In the genomic region with DNA sequence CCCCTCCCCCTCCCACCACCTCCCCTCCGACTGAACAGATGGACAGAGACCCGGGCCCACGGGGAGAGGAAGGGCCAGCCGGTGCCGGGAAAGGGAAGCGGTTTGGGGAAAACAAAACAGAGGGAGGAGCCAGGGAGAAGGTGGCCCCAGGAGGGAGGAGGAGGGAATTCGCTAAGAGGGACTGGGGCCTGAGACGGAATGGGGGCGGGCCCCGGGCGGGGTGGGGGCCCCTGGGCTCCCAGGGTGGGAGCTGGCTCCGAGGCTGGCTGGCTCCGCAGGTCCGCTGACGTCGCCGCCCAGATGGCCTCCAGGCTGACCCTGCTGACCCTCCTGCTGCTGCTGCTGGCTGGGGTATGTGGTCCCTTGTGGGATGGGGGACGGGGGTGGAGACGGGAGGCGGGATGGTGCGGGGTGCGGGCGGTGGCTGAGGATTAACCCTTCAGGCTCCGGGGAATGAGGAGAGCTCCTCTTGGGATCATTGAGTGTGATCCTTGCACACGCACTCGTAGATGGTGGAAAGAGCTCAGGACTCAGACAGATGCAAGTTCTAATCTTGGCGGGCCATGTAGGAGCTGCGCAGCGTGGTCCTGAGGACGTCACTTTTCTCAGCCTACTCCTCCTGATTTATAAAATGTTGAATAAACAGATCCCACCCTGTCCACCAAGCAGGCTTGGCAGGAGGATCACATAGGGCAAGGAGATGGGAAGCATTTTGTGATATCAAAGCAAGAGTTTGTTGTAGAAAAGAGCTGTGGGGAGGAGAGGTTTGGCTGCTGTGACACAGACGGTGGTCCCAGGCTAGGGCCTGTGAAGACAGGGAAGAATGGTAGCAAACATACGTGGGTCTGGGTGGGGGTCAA, we compare ENCODE assay signal across 7 cellular contexts. TPM values are rescaled to one million over a fixed set of nuclear protein-coding genes. Genes with fewer than 3 reads are reported as not detected.
DNase-seq lines count a peak whose midpoint lies in the region; ATAC-seq and TF ChIP-seq lines count a peak whose summit lies in the region.

No MANE protein-coding gene starts in this region.

- H3K27ac ChIP-seq in endodermal cell (ENCODE audit: low read depth, low read length) (peak overlapping the region; percentile 92), tibial artery (peak overlapping the region; percentile 97 to 98)

- 6 to 12% methylated on average over 7 to 31 of the region's 32 CpGs for WGBS in endodermal cell (ENCODE audit: insufficient coverage in 1 of 2, insufficient read length in 1 of 2), 2 experiments

- H3K4me3 Mint-ChIP-seq in endodermal cell = peak overlapping the region; percentile 65

- H3K9ac ChIP-seq in endodermal cell (ENCODE audit: extremely low read depth, low read length, poor library complexity, severe bottlenecking) = peak overlapping the region; percentile 57

- DNase-seq in NCI-H2171 (lab: John Stamatoyannopoulos, UW) (peak; percentile 65), endodermal cell (peak; percentile 94), medulla oblongata (ENCODE audit: extremely low spot score) (peak; percentile 64), tibial artery (peak; percentile 82 to 94)
- DNase-seq in activated T-cell treated with anti-CD3 and anti-CD28 coated beads, Interleukin-2, amount 50 U/mL, for 48 hours = no peak

- H3K27ac Mint-ChIP-seq in endodermal cell = peak overlapping the region; percentile 57

- no peak for ATAC-seq in GM21360 (IDR thresholded peaks at IDR 0.05; ENCODE audit: unreplicated experiment)
- no peak for ATAC-seq in HG03159 (IDR thresholded peaks at IDR 0.05; ENCODE audit: unreplicated experiment)

- H3K4me1 ChIP-seq in endodermal cell (ENCODE audit: control insufficient read depth, insufficient read depth, low read length) (peaks cover 2% of the 10 kb centered on the region), tibial artery (peaks cover 0 to 28% (median 17%) of the 10 kb centered on the region in 4 donors)

- H3K36me3 ChIP-seq in endodermal cell (ENCODE audit: control insufficient read depth, insufficient read depth, low read length) = no peaks in the 10 kb centered on the region
- peaks cover 21 to 27% (median 23%) of the 10 kb centered on the region in 3 donors for H3K36me3 ChIP-seq in tibial artery

- peaks cover 2% of the 10 kb centered on the region for H3K27me3 Mint-ChIP-seq in endodermal cell (ENCODE audit: insufficient read depth)

- H3K9me3 Mint-ChIP-seq in endodermal cell = no peaks in the 10 kb centered on the region

- TF ChIP-seq CTCF in endodermal cell (conservative IDR thresholded peaks at IDR 0.05) = no peak
- TF ChIP-seq CTCF in tibial artery (IDR thresholded peaks at IDR 0.05) = no peak

- H3K27me3 ChIP-seq in endodermal cell (ENCODE audit: control insufficient read depth, insufficient read depth, low read length, poor library complexity, severe bottlenecking) = no peaks in the 10 kb centered on the region
- H3K27me3 ChIP-seq in tibial artery = no peaks in the 10 kb centered on the region

- H3K36me3 Mint-ChIP-seq in endodermal cell (ENCODE audit: low read depth) = peaks cover 23% of the 10 kb centered on the region

- H3K9me3 ChIP-seq in endodermal cell (ENCODE audit: control insufficient read depth, low read length) = no peaks in the 10 kb centered on the region
- H3K9me3 ChIP-seq in tibial artery = no peaks in the 10 kb centered on the region

- H3K4me1 Mint-ChIP-seq in endodermal cell = peaks cover 32% of the 10 kb centered on the region

- peak overlapping the region; percentile 79 for H3K4me3 ChIP-seq in endodermal cell (ENCODE audit: low read length)
- peak overlapping the region; percentile 71 to 82 for H3K4me3 ChIP-seq in tibial artery

- intact Hi-C loops in tibial artery (cut with DNase I; ENCODE audit: low total_unique reads) = loop anchor here (2.0 to 5.0 kb wide), 2 partner anchors 31 to 39 kb away; a partner anchor contains a TSS

RNA-seq across cellular contexts. Expression of a gene that starts 0.7 kb away (rescaled TPM):
- 10 to 100 TPM; 67.8 to 73.5 TPM for total RNA-seq in endodermal cell
- polyA plus RNA-seq in endodermal cell (2013, experiment 1 of 2) = 114 TPM
- 118 TPM for polyA plus RNA-seq in endodermal cell (2013, experiment 2 of 2)

RNA-seq across cellular contexts. Expression of a gene that starts 30.7 kb away (rescaled TPM):
- 10 to 100 TPM in 1 of 2 donors, 1 to 10 TPM in 1; 8.1 to 11.3 TPM for total RNA-seq in endodermal cell
- 64.9 TPM for polyA plus RNA-seq in endodermal cell (2013, experiment 1 of 2)
- 56.6 TPM for polyA plus RNA-seq in endodermal cell (2013, experiment 2 of 2)

RNA-seq across cellular contexts. Expression of a gene that starts 51.5 kb away (rescaled TPM):
- not detected for total RNA-seq in endodermal cell
- 2.8 TPM for polyA plus RNA-seq in endodermal cell (2013, experiment 1 of 2)
- polyA plus RNA-seq in endodermal cell (2013, experiment 2 of 2) = 2.0 TPM

RNA-seq across cellular contexts. Expression of a gene that starts 59.4 kb away (rescaled TPM):
- total RNA-seq in endodermal cell = 10 to 100 TPM; 23.7 to 25.2 TPM
- 17.7 TPM for polyA plus RNA-seq in endodermal cell (2013, experiment 1 of 2)
- 15.0 TPM for polyA plus RNA-seq in endodermal cell (2013, experiment 2 of 2)

Comparison
In these comparisons a context has a peak if more than half of its experiments do, and no peak if none do; other contexts are left out.
1. DNase-seq: peak in NCI-H2171 (single experiment), endodermal cell (single experiment), medulla oblongata (single experiment) and tibial artery (2 of 2); none in activated T-cell treated with anti-CD3 and anti-CD28 coated beads, Interleukin-2, amount 50 U/mL, for 48 hours (0 of 2).